In genomic region chr4:2843909-2844584, GRCh38 we compare ENCODE assay signal across 8 cellular contexts. TPM values are rescaled to one million over a fixed set of nuclear protein-coding genes. Genes with fewer than 3 reads are reported as not detected.
DNase-seq lines count a peak whose midpoint lies in the region; ATAC-seq and TF ChIP-seq lines count a peak whose summit lies in the region.

No MANE protein-coding gene starts in this region.

- H3K4me3 Mint-ChIP-seq in activated naive CD8-positive, alpha-beta T cell = peak overlapping the region; percentile 89

- H3K9me3 ChIP-seq in right cardiac atrium (ENCODE audit: control insufficient read depth, low read length) = no peaks in the 10 kb centered on the region

- no peak for TF ChIP-seq CTCF in AG09309 (IDR thresholded peaks at IDR 0.05; ENCODE audit: control insufficient read depth, insufficient read depth, low read depth, low read length, missing control alignments)

- H3K36me3 Mint-ChIP-seq in activated naive CD8-positive, alpha-beta T cell = no peaks in the 10 kb centered on the region

- peak overlapping the region; percentile 87 for H3K27ac Mint-ChIP-seq in activated naive CD8-positive, alpha-beta T cell

- H3K27me3 Mint-ChIP-seq in activated naive CD8-positive, alpha-beta T cell = no peaks in the 10 kb centered on the region

- peak overlapping the region; percentile 79 for H3K27ac ChIP-seq in right cardiac atrium (ENCODE audit: low read length)

- H3K4me3 ChIP-seq in AG09309 (ENCODE audit: control insufficient read depth, low read depth, low read length) = peak overlapping the region; percentile 80
- peak overlapping the region; percentile 99 for H3K4me3 ChIP-seq in right cardiac atrium (ENCODE audit: low read length)

- H3K9me3 Mint-ChIP-seq in activated naive CD8-positive, alpha-beta T cell (ENCODE audit: low read depth) = no peaks in the 10 kb centered on the region

- ATAC-seq in GM19397 (IDR thresholded peaks at IDR 0.05; ENCODE audit: unreplicated experiment) (peak; percentile 20), right cardiac atrium (peak; percentile 8 to 15)

- H3K27me3 ChIP-seq in right cardiac atrium (ENCODE audit: control insufficient read depth, insufficient read depth) = no peaks in the 10 kb centered on the region

- WGBS in right cardiac atrium = under 1% methylated on average over 75 of the region's 78 CpGs

- H3K4me1 Mint-ChIP-seq in activated naive CD8-positive, alpha-beta T cell (ENCODE audit: low read depth) = peaks cover 59% of the 10 kb centered on the region

- DNase-seq in AG09309 (ENCODE audit: low read depth) (no peak), HuH-7.5 (ENCODE audit: low spot score) (peak; percentile 55), right cardiac atrium (peak; percentile 62 to 85 (median 82)), retina (peak; percentile 72), globus pallidus (ENCODE audit: low spot score) (no peak), NCI-H2107 treated with DMSO at 0.1 percent for 48 hours (lab: John Stamatoyannopoulos, UW; ENCODE audit: unreplicated experiment) (no peak)

- H3K4me1 ChIP-seq in right cardiac atrium (ENCODE audit: control insufficient read depth, insufficient read depth, low read length) = no peaks in the 10 kb centered on the region

- intact Hi-C loops in right cardiac atrium (cut with DNase I) = loop anchor here in 2 of 4 donors (10.0 kb wide), 2 partner anchors 79 to 81 kb away; no protein-coding TSS in a partner anchor

RNA-seq across cellular contexts. Expression of gene ADD1, which starts 0.4 kb away (rescaled TPM):
- total RNA-seq in right cardiac atrium = 100 to 1,000 TPM; 215 to 256 (median 236) TPM
- 207 TPM for polyA plus RNA-seq in right cardiac atrium

RNA-seq across cellular contexts. Expression of gene SH3BP2, which starts 51.2 kb away (rescaled TPM):
- total RNA-seq in right cardiac atrium = 10 to 100 TPM; 20.5 to 28.8 (median 26.3) TPM
- polyA plus RNA-seq in right cardiac atrium = 21.7 TPM

Comparison
In these comparisons a context has a peak if more than half of its experiments do, and no peak if none do; other contexts are left out.
1. DNase-seq: peak in HuH-7.5 (single experiment), right cardiac atrium (3 of 3) and retina (single experiment); none in AG09309 (single experiment), globus pallidus (single experiment) and NCI-H2107 treated with DMSO at 0.1 percent for 48 hours (single experiment).